8 cellular contexts compared by ENCODE assay signal in the genomic region with DNA sequence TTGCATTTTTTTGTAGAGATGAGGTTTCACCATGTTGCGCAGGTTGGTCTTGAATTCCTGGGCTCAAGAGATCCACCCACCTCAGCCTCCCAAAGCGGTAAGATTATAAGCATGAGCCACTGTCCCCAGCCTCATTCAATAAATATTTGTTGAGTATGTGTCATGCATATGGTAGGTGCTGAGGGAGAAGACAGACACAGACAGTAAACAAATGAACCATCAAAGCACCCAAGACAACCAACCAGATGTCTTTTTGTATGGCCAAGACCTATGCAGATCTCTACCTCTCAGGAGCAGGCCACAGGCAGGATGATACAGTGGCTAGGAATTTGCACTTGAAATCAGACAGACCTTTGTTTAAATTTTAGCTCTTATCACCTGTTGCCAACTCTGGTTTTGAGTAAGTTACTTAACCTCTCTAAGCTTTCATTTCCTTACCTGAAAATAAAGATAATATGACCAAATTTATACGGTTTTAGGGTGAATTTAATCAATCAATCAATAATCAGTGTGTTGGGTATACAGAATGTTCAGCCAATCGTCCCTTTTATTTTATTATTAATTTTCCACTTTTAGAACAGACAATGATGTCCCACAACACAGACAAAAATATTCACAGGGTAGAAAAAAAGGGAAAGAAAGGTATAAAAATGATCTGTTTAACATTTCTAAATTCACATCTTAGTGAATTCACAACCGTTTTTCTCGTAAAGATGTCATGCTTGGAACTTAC.
DNase-seq lines count a peak whose midpoint lies in the region; ATAC-seq and TF ChIP-seq lines count a peak whose summit lies in the region.

No MANE protein-coding gene starts in this region.

- H3K9me3 ChIP-seq in adrenal gland (replicated peaks in 1 of 3) (no peaks in the 10 kb centered on the region), spleen (no peaks in the 10 kb centered on the region)

- H3K4me1 ChIP-seq in adrenal gland (replicated peaks in 1 of 2) (peaks cover 24 to 25% of the 10 kb centered on the region in 2 donors), spleen (peaks cover 0 to 53% (median 9%) of the 10 kb centered on the region in 6 donors)

- TF ChIP-seq CTCF in adrenal gland (IDR thresholded peaks at IDR 0.05) (no peak), spleen (IDR thresholded peaks at IDR 0.05 in 8 of 11, conservative IDR thresholded peaks at IDR 0.05 in 3 of 11) (no peak)

- H3K4me3 ChIP-seq in adrenal gland (no peak overlapping the region), spleen (no peak overlapping the region)

- no peak for ATAC-seq in GM21619 (IDR thresholded peaks at IDR 0.05; ENCODE audit: unreplicated experiment)
- no peak for ATAC-seq in GM18861 (IDR thresholded peaks at IDR 0.05; ENCODE audit: unreplicated experiment)

- no peak for TF ChIP-seq POLR2A in adrenal gland (IDR thresholded peaks at IDR 0.05)
- TF ChIP-seq POLR2A in spleen (IDR thresholded peaks at IDR 0.05), result no peak

- 58 to 62% (median 59%) methylated on average over 6 of the region's 6 CpGs for WGBS in adrenal gland, 4 donors
- WGBS in spleen, 5 donors, result 83 to 92% (median 89%) methylated on average over 6 of the region's 6 CpGs

- DNase-seq in ACHN (peak; percentile 93), HK-2 (ENCODE audit: unreplicated experiment) (peak; percentile 65), adrenal gland (no peak), kidney tubule cell (ENCODE audit: low spot score) (peak; percentile 100), spleen (no peak), NCI-H524 treated with DMSO at 0.1 percent for 48 hours (lab: John Stamatoyannopoulos, UW) (no peak)

- H3K27me3 ChIP-seq in adrenal gland (no peaks in the 10 kb centered on the region), spleen (replicated peaks in 1 of 7) (no peaks in the 10 kb centered on the region)

- H3K36me3 ChIP-seq in adrenal gland (replicated peaks in 1 of 2) (no peaks in the 10 kb centered on the region), spleen (no peaks in the 10 kb centered on the region)

- in situ Hi-C loops in ACHN (cut with HindIII; ENCODE audit: low pct_ligation_motif_present, low pct_unique_long_range_greater_than_20kb, low sequenced_read_pairs), result no loop called here

- H3K27ac ChIP-seq in adrenal gland, result peak overlapping the region; percentile 28 to 66 (median 58)
- H3K27ac ChIP-seq in spleen, result peak overlapping the region in 2 of 8 donors; percentile 6 to 28

- intact Hi-C loops in adrenal gland (cut with DNase I), result no loop called here
- intact Hi-C loops in spleen (cut with DNase I; ENCODE audit: low total_unique reads), result no loop called here

Comparison
In these comparisons a context has a peak if more than half of its experiments do, and no peak if none do; other contexts are left out.
1. DNase-seq: peak in ACHN (single experiment), HK-2 (single experiment) and kidney tubule cell (single experiment); none in adrenal gland (0 of 7), spleen (single experiment) and NCI-H524 treated with DMSO at 0.1 percent for 48 hours (single experiment).